30 cellular contexts compared by ENCODE assay signal in genomic region chr6:75221107-75221506, GRCh38. TPM values are rescaled to one million over a fixed set of nuclear protein-coding genes. Genes with fewer than 3 reads are reported as not detected.
"Had no signal": no experiment of that assay in that cellular context is flagged by ENCODE, and none has a peak within 500 bp of the region (broad histone marks: within the 10 kb centered on the region; RNA-seq: fewer than 3 reads in every experiment).

No MANE protein-coding gene starts in this region.

- ATAC-seq: activated CD4-positive, alpha-beta T cell treated with anti-CD3 and anti-CD28 coated beads for 36 hours; activated CD8-positive, alpha-beta memory T cell treated with anti-CD3 and anti-CD28 coated beads, Interleukin-2, amount 10 ng/mL, durations not matched to agents 7 days and 5 days; activated CD8-positive, alpha-beta T cell treated with anti-CD3 and anti-CD28 coated beads, Interleukin-2, amount 10 ng/mL, durations not matched to agents 7 days and 5 days; activated naive CD8-positive, alpha-beta T cell treated with anti-CD3 and anti-CD28 coated beads, Interleukin-2, amount 50 U/mL, for 24 hours had no signal

- H3K4me3 ChIP-seq: ascending aorta, cardiac muscle cell, colonic mucosa had no signal

- H3K4me1 ChIP-seq: colonic mucosa had no signal

- H3K27ac ChIP-seq: ascending aorta, cardiac muscle cell, colonic mucosa, VCaP had no signal

- H3K36me3 ChIP-seq: ascending aorta, cardiac muscle cell, colonic mucosa had no signal

- H3K27me3 ChIP-seq: ascending aorta, cardiac muscle cell, colonic mucosa had no signal

- DNase-seq: activated B cell treated with CpG ODN at 0.5 μM for 24 hours; activated CD4-positive, alpha-beta memory T cell treated with anti-CD3 and anti-CD28 coated beads, Interleukin-2, amount 10 ng/mL, durations not matched to agents 7 days and 5 days; activated CD4-positive, alpha-beta T cell treated with anti-CD3 and anti-CD28 coated beads for 36 hours; activated CD4-positive, alpha-beta T cell treated with anti-CD3 and anti-CD28 coated beads for 48 hours; activated CD4-positive, alpha-beta T cell treated with anti-CD3 and anti-CD28 coated beads, Interleukin-2, amount 10 ng/mL, durations not matched to agents 7 days and 5 days; activated CD4-positive, alpha-beta T cell treated with anti-CD3 and anti-CD28 coated beads, Interleukin-2, amount 50 U/mL, for 48 hours; activated CD4-positive, CD25-positive, alpha-beta regulatory T cell treated with anti-CD3 and anti-CD28 coated beads, Interleukin-2, amount 50 U/mL, for 72 hours; activated CD8-positive, alpha-beta memory T cell treated with anti-CD3 and anti-CD28 coated beads for 24 hours; activated CD8-positive, alpha-beta memory T cell treated with anti-CD3 and anti-CD28 coated beads, Interleukin-2, amount 10 ng/mL, durations not matched to agents 7 days and 5 days; activated CD8-positive, alpha-beta memory T cell treated with anti-CD3 and anti-CD28 coated beads, Interleukin-2, amount 50 U/mL, for 48 hours; activated CD8-positive, alpha-beta T cell treated with anti-CD3 and anti-CD28 coated beads, Interleukin-2, amount 10 ng/mL, durations not matched to agents 7 days and 5 days; activated effector memory CD4-positive, alpha-beta T cell treated with Interleukin-2 at 50 U/mL for 16 hours; activated gamma-delta T cell; activated naive CD4-positive, alpha-beta T cell treated with anti-CD3 and anti-CD28 coated beads, Interleukin-2, amount 10 ng/mL, durations not matched to agents 7 days and 5 days; activated naive CD4-positive, alpha-beta T cell treated with Interleukin-2 at 50 U/mL for 16 hours; activated naive CD8-positive, alpha-beta T cell treated with anti-CD3 and anti-CD28 coated beads, Interleukin-2, amount 10 ng/mL, durations not matched to agents 7 days and 5 days; activated naive CD8-positive, alpha-beta T cell treated with anti-CD3 and anti-CD28 coated beads, Interleukin-2, amount 50 U/mL, for 24 hours; activated T-cell treated with anti-CD3 and anti-CD28 coated beads, Interleukin-2, amount 50 U/mL, for 24 hours; activated T-cell treated with anti-CD3 and anti-CD28 coated beads, Interleukin-2, amount 50 U/mL, for 48 hours; amygdala; anterior cingulate cortex; caudate nucleus; cerebellar nuclear complex; colonic mucosa; T-helper 2 cell; T-helper 9 cell had no signal

- H3K9me3 ChIP-seq: ascending aorta, colonic mucosa had no signal

RNA-seq across cellular contexts. Expression of gene COL12A1, which starts 15.3 kb away (rescaled TPM):
- total RNA-seq: activated B cell treated with CpG ODN at 0.5 μM for 24 hours; activated CD4-positive, alpha-beta memory T cell treated with anti-CD3 and anti-CD28 coated beads, Interleukin-2, amount 10 ng/mL, durations not matched to agents 7 days and 5 days; activated CD4-positive, alpha-beta T cell treated with anti-CD3 and anti-CD28 coated beads, Interleukin-2, amount 10 ng/mL, durations not matched to agents 7 days and 5 days; activated CD8-positive, alpha-beta memory T cell treated with anti-CD3 and anti-CD28 coated beads, Interleukin-2, amount 10 ng/mL, durations not matched to agents 7 days and 5 days; activated naive CD8-positive, alpha-beta T cell treated with anti-CD3 and anti-CD28 coated beads, Interleukin-2, amount 10 ng/mL, durations not matched to agents 7 days and 5 days; activated T-helper 2 cell treated with anti-CD3 and anti-CD28 coated beads, Interferon-gamma antibody, Interleukin-2, Interleukin-4, amounts not matched to agents 10 μg/mL and 5 μg/mL and 100 μg/mL, durations not matched to agents 14 hours and 24 hours and 36 hours had no signal
